ENCODE assay signal across 35 cellular contexts in genomic region chr6:47337519-47337918, GRCh38.
"Had no signal": no experiment of that assay in that cellular context is flagged by ENCODE, and none has a peak within 500 bp of the region (broad histone marks: within the 10 kb centered on the region; RNA-seq: fewer than 3 reads in every experiment).

No MANE protein-coding gene starts in this region.

- H3K4me3 ChIP-seq: MG63 had no signal

- H3K36me3 ChIP-seq: MG63 had no signal

- H3K9me3 ChIP-seq: MG63 had no signal

- H3K27ac ChIP-seq: KMS-11 had no signal

- H3K4me2 ChIP-seq: KMS-11 had no signal

- DNase-seq: Karpas-422, Kasumi-1, MG63, MM.1S, MV-4-11, NCI-H1048, NCI-H1092, NCI-H1092 treated with DMSO at 0.1 percent for 48 hours, NCI-H1105, NCI-H1105 treated with DMSO at 0.1 percent for 48 hours, NCI-H1417, NCI-H1417 treated with DMSO at 0.1 percent for 48 hours, NCI-H1436, NCI-H1436 treated with DMSO at 0.1 percent for 48 hours, NCI-H146, NCI-H1694, NCI-H1694 treated with DMSO at 0.1 percent for 48 hours, NCI-H187, NCI-H187 treated with DMSO at 0.1 percent for 48 hours, NCI-H1930, NCI-H2029, NCI-H2029 treated with DMSO at 0.1 percent for 48 hours, NCI-H2081, NCI-H2081 treated with DMSO at 0.1 percent for 48 hours, NCI-H2107, NCI-H2171, NCI-H2171 treated with DMSO at 0.1 percent for 48 hours, NCI-H2227 treated with DMSO at 0.1 percent for 48 hours, NCI-H226, NCI-H345, NCI-H446, NCI-H446 treated with DMSO at 0.1 percent for 48 hours, NCI-H510A, NCI-H510A treated with DMSO at 0.1 percent for 48 hours had no signal
